8 cellular contexts compared by ENCODE assay signal in the genomic region with DNA sequence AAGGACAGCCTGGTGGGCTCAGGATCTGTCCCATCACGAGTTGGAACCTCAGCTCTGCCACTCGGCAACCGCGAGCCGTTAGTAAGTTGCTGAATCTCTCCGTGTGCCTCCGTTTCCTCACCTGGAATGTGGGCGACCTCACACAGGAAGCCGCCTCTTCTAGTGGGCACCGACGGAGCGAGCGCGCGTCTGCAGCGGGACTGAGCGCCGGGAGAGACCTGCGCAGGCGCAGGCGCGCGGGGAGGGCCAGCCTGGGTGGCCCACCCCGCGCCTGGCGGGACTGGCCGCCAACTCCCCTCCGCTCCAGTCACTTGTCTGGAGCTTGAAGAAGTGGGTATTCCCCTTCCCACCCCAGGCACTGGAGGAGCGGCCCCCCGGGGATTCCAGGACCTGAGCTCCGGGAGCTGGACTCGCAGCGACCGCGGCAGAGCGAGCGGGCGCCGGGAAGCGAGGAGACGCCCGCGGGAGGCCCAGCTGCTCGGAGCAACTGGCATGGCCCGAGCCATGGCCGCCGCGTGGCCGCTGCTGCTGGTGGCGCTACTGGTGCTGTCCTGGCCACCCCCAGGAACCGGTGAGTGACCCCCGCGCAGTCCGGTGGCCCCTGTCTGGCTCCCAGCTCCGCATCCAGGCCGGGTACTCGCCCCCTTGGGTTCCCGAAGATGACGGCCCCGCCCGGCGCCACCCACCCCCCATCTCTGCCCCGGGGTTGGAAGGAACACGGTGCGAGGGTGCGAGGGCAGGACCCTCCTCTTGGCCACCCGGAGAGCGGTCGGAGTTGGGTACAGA. TPM values are rescaled to one million over a fixed set of nuclear protein-coding genes. Genes with fewer than 3 reads are reported as not detected.
DNase-seq lines count a peak whose midpoint lies in the region; ATAC-seq and TF ChIP-seq lines count a peak whose summit lies in the region.

A gene with protein sequence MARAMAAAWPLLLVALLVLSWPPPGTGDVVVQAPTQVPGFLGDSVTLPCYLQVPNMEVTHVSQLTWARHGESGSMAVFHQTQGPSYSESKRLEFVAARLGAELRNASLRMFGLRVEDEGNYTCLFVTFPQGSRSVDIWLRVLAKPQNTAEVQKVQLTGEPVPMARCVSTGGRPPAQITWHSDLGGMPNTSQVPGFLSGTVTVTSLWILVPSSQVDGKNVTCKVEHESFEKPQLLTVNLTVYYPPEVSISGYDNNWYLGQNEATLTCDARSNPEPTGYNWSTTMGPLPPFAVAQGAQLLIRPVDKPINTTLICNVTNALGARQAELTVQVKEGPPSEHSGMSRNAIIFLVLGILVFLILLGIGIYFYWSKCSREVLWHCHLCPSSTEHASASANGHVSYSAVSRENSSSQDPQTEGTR (plus strand): TSS at position 306 of the 786 bp plus-strand sequence. CDS start 187 bp downstream, at position 493.

- H3K4me3 ChIP-seq in HAP-1 (peak within 1 kb of the TSS; percentile 77), fibroblast of mammary gland (ENCODE audit: control insufficient read depth, low read depth, low read length) (peak within 1 kb of the TSS; percentile 91), mucosa of stomach (ENCODE audit: low read length) (peak within 1 kb of the TSS; percentile 82)

- H3K4me3 Mint-ChIP-seq in activated T-cell treated with anti-CD3 and anti-CD28 coated beads, Interleukin-2, amount 50 U/mL, for 4 hours, result peak within 1 kb of the TSS; percentile 80
- peak within 1 kb of the TSS; percentile 82 for H3K4me3 Mint-ChIP-seq in stimulated activated naive CD8-positive, alpha-beta T cell treated with anti-CD3 and anti-CD28 coated beads, Interleukin-15, Interleukin-2, amounts not matched to agents 100 ng/mL and 50 ng/mL, for 24 hours

- no peaks in the 10 kb centered on the region for H3K9me3 Mint-ChIP-seq in activated T-cell treated with anti-CD3 and anti-CD28 coated beads, Interleukin-2, amount 50 U/mL, for 4 hours
- no peaks in the 10 kb centered on the region for H3K9me3 Mint-ChIP-seq in stimulated activated naive CD8-positive, alpha-beta T cell treated with anti-CD3 and anti-CD28 coated beads, Interleukin-15, Interleukin-2, amounts not matched to agents 100 ng/mL and 50 ng/mL, for 24 hours

- peaks cover 2% of the 10 kb centered on the region for H3K4me1 Mint-ChIP-seq in activated T-cell treated with anti-CD3 and anti-CD28 coated beads, Interleukin-2, amount 50 U/mL, for 4 hours (ENCODE audit: low read depth)
- peaks cover 3% of the 10 kb centered on the region for H3K4me1 Mint-ChIP-seq in stimulated activated naive CD8-positive, alpha-beta T cell treated with anti-CD3 and anti-CD28 coated beads, Interleukin-15, Interleukin-2, amounts not matched to agents 100 ng/mL and 50 ng/mL, for 24 hours (ENCODE audit: low read depth)

- H3K36me3 Mint-ChIP-seq in activated T-cell treated with anti-CD3 and anti-CD28 coated beads, Interleukin-2, amount 50 U/mL, for 4 hours (ENCODE audit: insufficient read depth), result no peaks in the 10 kb centered on the region
- peaks cover 4% of the 10 kb centered on the region for H3K36me3 Mint-ChIP-seq in stimulated activated naive CD8-positive, alpha-beta T cell treated with anti-CD3 and anti-CD28 coated beads, Interleukin-15, Interleukin-2, amounts not matched to agents 100 ng/mL and 50 ng/mL, for 24 hours (ENCODE audit: low read depth)

- H3K9me3 ChIP-seq in HAP-1, result no peaks in the 10 kb centered on the region
- H3K9me3 ChIP-seq in mucosa of stomach (ENCODE audit: control insufficient read depth, low read length), result no peaks in the 10 kb centered on the region

- in situ Hi-C loops in HAP-1 (cut with MboI; ENCODE audit: low sequenced_read_pairs), result no loop called here

- H3K36me3 ChIP-seq in HAP-1 (replicated peaks) (peaks cover 24% of the 10 kb centered on the region), mucosa of stomach (ENCODE audit: control insufficient read depth, insufficient read depth, low read length) (no peaks in the 10 kb centered on the region)

- DNase-seq in AG08395 (ENCODE audit: low spot score) (peak; percentile 95), HAP-1 (ENCODE audit: low spot score in 2 of 2) (peak; percentile 77 to 83), NCI-H748 treated with DMSO at 0.1 percent for 48 hours (lab: John Stamatoyannopoulos, UW) (peak; percentile 46), fibroblast of mammary gland (ENCODE audit: low read depth) (peak; percentile 57)
- no peak for DNase-seq in activated T-cell treated with anti-CD3 and anti-CD28 coated beads, Interleukin-2, amount 50 U/mL, for 4 hours

- H3K27me3 ChIP-seq in HAP-1 (ENCODE audit: low read depth) (no peaks in the 10 kb centered on the region), mucosa of stomach (ENCODE audit: control insufficient read depth, insufficient read depth, low read length) (no peaks in the 10 kb centered on the region)

- peaks cover 19% of the 10 kb centered on the region for H3K27me3 Mint-ChIP-seq in activated T-cell treated with anti-CD3 and anti-CD28 coated beads, Interleukin-2, amount 50 U/mL, for 4 hours (ENCODE audit: low read depth)
- H3K27me3 Mint-ChIP-seq in stimulated activated naive CD8-positive, alpha-beta T cell treated with anti-CD3 and anti-CD28 coated beads, Interleukin-15, Interleukin-2, amounts not matched to agents 100 ng/mL and 50 ng/mL, for 24 hours, result peaks cover 9% of the 10 kb centered on the region

- H3K27ac Mint-ChIP-seq in stimulated activated naive CD8-positive, alpha-beta T cell treated with anti-CD3 and anti-CD28 coated beads, Interleukin-15, Interleukin-2, amounts not matched to agents 100 ng/mL and 50 ng/mL, for 24 hours, result no peak within 1 kb of the TSS

- peak; percentile 80 to 89 for ATAC-seq in activated T-cell treated with anti-CD3 and anti-CD28 coated beads, Interleukin-2, amount 50 U/mL, for 4 hours
- ATAC-seq in GM21390 (IDR thresholded peaks at IDR 0.05; ENCODE audit: unreplicated experiment), result no peak

- H3K9ac ChIP-seq in mucosa of stomach (ENCODE audit: low read length), result peak within 1 kb of the TSS; percentile 86

- H3K4me1 ChIP-seq in HAP-1, result no peaks in the 10 kb centered on the region
- no peaks in the 10 kb centered on the region for H3K4me1 ChIP-seq in mucosa of stomach (ENCODE audit: control insufficient read depth, insufficient read depth, low read length)

- no peak for TF ChIP-seq CTCF in fibroblast of mammary gland (conservative IDR thresholded peaks at IDR 0.05; ENCODE audit: control insufficient read depth, insufficient read depth, low read depth, low read length)

RNA-seq across cellular contexts. Expression of the gene that starts here (rescaled TPM):
- 10 to 100 TPM in 1 of 3 donors, 1 to 10 TPM in 2; 8.5 to 13.9 (median 9.9) TPM for total RNA-seq in activated T-cell treated with anti-CD3 and anti-CD28 coated beads, Interleukin-2, amount 50 U/mL, for 4 hours
